11 cellular contexts compared by ENCODE assay signal in genomic region chr10:76036962-76037361, GRCh38.
DNase-seq lines count a peak whose midpoint lies in the region; ATAC-seq, FAIRE-seq and TF ChIP-seq lines count a peak whose summit lies in the region.
"Had no signal": no experiment of that assay in that cellular context is flagged by ENCODE, and none has a peak within 500 bp of the region (broad histone marks: within the 10 kb centered on the region; RNA-seq: fewer than 3 reads in every experiment).

No MANE protein-coding gene starts in this region.

- no peak overlapping the region for H3K23ac ChIP-seq in mesendoderm (ENCODE audit: low read length)

- 0 out of 3 replicates have a peak, but pooled peaks have one; percentile 31 for ATAC-seq in RWPE2 (ENCODE audit: low read depth)
- ATAC-seq in esophagus mucosa: peak; percentile 79
- no peak for ATAC-seq in SK-N-SH treated with all-trans-retinoic acid at 6 μM for 48 hours
- ATAC-seq in GM21528 (IDR thresholded peaks at IDR 0.05; ENCODE audit: low FRiP score, unreplicated experiment): no peak
- no peak for ATAC-seq in pancreas

- no peak overlapping the region for H4K5ac ChIP-seq in mesendoderm (ENCODE audit: low read length)

- no peak for FAIRE-seq in pancreas (lab: Jason Lieb, UNC)

- H3K4me3 ChIP-seq in RWPE2 (ENCODE audit: severe bottlenecking): no peak overlapping the region
- H3K4me3 ChIP-seq in mesendoderm (ENCODE audit: low read length): no peak overlapping the region
- no peak overlapping the region for H3K4me3 ChIP-seq in transverse colon
- H3K4me3 ChIP-seq in pancreas: no peak overlapping the region
- H3K4me3 ChIP-seq: BLaER1, Peyer's patch had no signal

- no peak overlapping the region for H2BK5ac ChIP-seq in mesendoderm (ENCODE audit: low read length)

- H3K9me3 ChIP-seq in RWPE2 (ENCODE audit: severe bottlenecking): peaks cover 4% of the 10 kb centered on the region
- no peaks in the 10 kb centered on the region for H3K9me3 ChIP-seq in transverse colon
- no peaks in the 10 kb centered on the region for H3K9me3 ChIP-seq in pancreas
- H3K9me3 ChIP-seq: Peyer's patch had no signal

- no peak overlapping the region for H3K9ac ChIP-seq in mesendoderm (ENCODE audit: low read length)
- H3K9ac ChIP-seq: BLaER1 had no signal

- no peak overlapping the region for H3K4ac ChIP-seq in mesendoderm (ENCODE audit: low read depth, low read length)

- H3K56ac ChIP-seq in mesendoderm (ENCODE audit: low read length): peak overlapping the region; percentile 45

- intact Hi-C loops in transverse colon (cut with DNase I; ENCODE audit: low total_unique reads): loop anchor here (2.0 kb wide), 1 partner anchor 636 kb away; the partner anchor contains the start of gene ZNF503
- intact Hi-C loops in pancreas (cut with DNase I): loop anchor here in 2 of 3 donors (10.0 kb wide), 1 partner anchor 642 kb away; no protein-coding TSS in a partner anchor

- no peaks in the 10 kb centered on the region for H3K36me3 ChIP-seq in RWPE2 (ENCODE audit: low read depth)
- H3K36me3 ChIP-seq in mesendoderm (ENCODE audit: control insufficient read depth, insufficient read depth, low read length): no peaks in the 10 kb centered on the region
- H3K36me3 ChIP-seq in transverse colon: no peaks in the 10 kb centered on the region
- no peaks in the 10 kb centered on the region for H3K36me3 ChIP-seq in pancreas
- H3K36me3 ChIP-seq: BLaER1, Peyer's patch had no signal

- no peak overlapping the region for H3K4me2 ChIP-seq in mesendoderm (ENCODE audit: low read length)
- H3K4me2 ChIP-seq: BLaER1 had no signal

- H3K27me3 ChIP-seq in RWPE2 (ENCODE audit: insufficient read depth, poor library complexity, severe bottlenecking): no peaks in the 10 kb centered on the region
- no peaks in the 10 kb centered on the region for H3K27me3 ChIP-seq in mesendoderm (ENCODE audit: insufficient read depth, low read length, poor library complexity)
- no peaks in the 10 kb centered on the region for H3K27me3 ChIP-seq in transverse colon
- no peaks in the 10 kb centered on the region for H3K27me3 ChIP-seq in pancreas
- H3K27me3 ChIP-seq: BLaER1, Peyer's patch had no signal

- no peak overlapping the region for H2BK120ac ChIP-seq in mesendoderm (ENCODE audit: low read depth, low read length)

- no peak for TF ChIP-seq POLR2A in transverse colon (IDR thresholded peaks at IDR 0.05)

- H3K4me1 ChIP-seq in RWPE2 (ENCODE audit: insufficient read depth, poor library complexity, severe bottlenecking) (no peaks in the 10 kb centered on the region), mesendoderm (ENCODE audit: control insufficient read depth, low read depth, low read length) (no peaks in the 10 kb centered on the region), transverse colon (peaks cover 0 to 40% (median 12%) of the 10 kb centered on the region in 4 donors), pancreas (peaks cover 0 to 12% (median 0%) of the 10 kb centered on the region in 3 donors)
- H3K4me1 ChIP-seq: BLaER1 had no signal

- no peak overlapping the region for H3K18ac ChIP-seq in mesendoderm (ENCODE audit: low read length)

- peak overlapping the region; percentile 75 for H2AK5ac ChIP-seq in mesendoderm (ENCODE audit: low read length)

- H3K79me2 ChIP-seq in mesendoderm (ENCODE audit: control insufficient read depth, insufficient read depth, low read length): no peaks in the 10 kb centered on the region

- no peak for TF ChIP-seq EP300 in transverse colon (IDR thresholded peaks at IDR 0.05; ENCODE audit: low read depth)

- H4K8ac ChIP-seq in mesendoderm (ENCODE audit: low read depth, low read length): no peak overlapping the region

- H2BK15ac ChIP-seq in mesendoderm (replicated peaks; ENCODE audit: low read depth): no peak overlapping the region

- H3K27ac ChIP-seq in RWPE2 (ENCODE audit: poor library complexity, severe bottlenecking) (no peak overlapping the region), mesendoderm (ENCODE audit: low read depth, low read length) (no peak overlapping the region), transverse colon (peak overlapping the region in 1 of 4 donors; percentile 38), pancreas (no peak overlapping the region)
- H3K27ac ChIP-seq: BLaER1 had no signal

- TF ChIP-seq CTCF in RWPE2 (IDR thresholded peaks at IDR 0.05; ENCODE audit: poor library complexity, severe bottlenecking) (no peak), transverse colon (IDR thresholded peaks at IDR 0.05) (no peak), pancreas (IDR thresholded peaks at IDR 0.05) (no peak)

- DNase-seq in RWPE2 (ENCODE audit: low spot score): no peak
- no peak for DNase-seq in mesendoderm
- DNase-seq in transverse colon: peak; percentile 51
- DNase-seq in pancreas: no peak
- DNase-seq in stimulated activated naive CD4-positive, alpha-beta T cell (lab: John Stamatoyannopoulos, UW): no peak
- DNase-seq: CD8-positive, alpha-beta memory T cell had no signal

- in situ Hi-C loops in transverse colon (cut with MboI; ENCODE audit: low pct_ligation_motif_present in 1 of 4, low pct_unique_long_range_greater_than_20kb in 1 of 4, low sequenced_read_pairs in 3 of 4): loop anchor here (25.0 kb wide), 2 partner anchors 625 to 650 kb away; partner anchors contain the start of gene ZNF503 (in 2 of the 4)

- H3K79me1 ChIP-seq in mesendoderm (ENCODE audit: low read length): no peaks in the 10 kb centered on the region

TF ChIP-seq in SK-N-SH treated with all-trans-retinoic acid at 6 μM for 48 hours, 23 proteins besides CTCF, POLR2A, EP300 and RAD21:
- no peak for TF ChIP-seq ESRRG (CRISPR knock-in tag; IDR thresholded peaks at IDR 0.05)
- no peak for TF ChIP-seq ZNF565 (CRISPR knock-in tag; conservative IDR thresholded peaks at IDR 0.05; ENCODE audit: low read depth)
- no peak for TF ChIP-seq ZNF70 (CRISPR knock-in tag; IDR thresholded peaks at IDR 0.05)
- TF ChIP-seq TCF4 (CRISPR knock-in tag; IDR thresholded peaks at IDR 0.05; ENCODE audit: borderline replicate concordance): no peak
- no peak for TF ChIP-seq PPARA (CRISPR knock-in tag; IDR thresholded peaks at IDR 0.05; ENCODE audit: borderline replicate concordance)
- no peak for TF ChIP-seq CSRNP3 (CRISPR knock-in tag; IDR thresholded peaks at IDR 0.05)
- TF ChIP-seq GLIS3 (CRISPR knock-in tag; IDR thresholded peaks at IDR 0.05): no peak
- no peak for TF ChIP-seq TSHZ2 (CRISPR knock-in tag; IDR thresholded peaks at IDR 0.05)
- no peak for TF ChIP-seq RARB (CRISPR knock-in tag; IDR thresholded peaks at IDR 0.05)
- no peak for TF ChIP-seq ZC3H10 (CRISPR knock-in tag; IDR thresholded peaks at IDR 0.05)
- TF ChIP-seq PATZ1 (CRISPR knock-in tag; IDR thresholded peaks at IDR 0.05; ENCODE audit: borderline replicate concordance): no peak
- no peak for TF ChIP-seq ISL1 (CRISPR knock-in tag; IDR thresholded peaks at IDR 0.05)
- no peak for TF ChIP-seq SNAI2 (CRISPR knock-in tag; IDR thresholded peaks at IDR 0.05)
- TF ChIP-seq ZNF8 (CRISPR knock-in tag; IDR thresholded peaks at IDR 0.05): no peak

Comparison
In these comparisons a context has a peak if more than half of its experiments do, and no peak if none do; other contexts are left out.
1. ATAC-seq: peak in RWPE2 (single experiment) and esophagus mucosa (single experiment); none in SK-N-SH treated with all-trans-retinoic acid at 6 μM for 48 hours (single experiment), GM21528 (single experiment) and pancreas (0 of 4).